ENCODE assay signal across 12 cellular contexts in genomic region chr12:54977155-54977554, GRCh38. TPM values are rescaled to one million over a fixed set of nuclear protein-coding genes. Genes with fewer than 3 reads are reported as not detected.
DNase-seq lines count a peak whose midpoint lies in the region; ATAC-seq and TF ChIP-seq lines count a peak whose summit lies in the region.
"Had no signal": no experiment of that assay in that cellular context is flagged by ENCODE, and none has a peak within 500 bp of the region (broad histone marks: within the 10 kb centered on the region; RNA-seq: fewer than 3 reads in every experiment).

No MANE protein-coding gene starts in this region.

- H3K27me3 ChIP-seq in left ventricle myocardium inferior (ENCODE audit: low read depth), result peaks cover 26% of the 10 kb centered on the region
- H3K27me3 ChIP-seq in lower lobe of right lung (ENCODE audit: low read depth), result no peaks in the 10 kb centered on the region

- peak overlapping the region; percentile 94 for H3K4me3 Mint-ChIP-seq in activated naive CD8-positive, alpha-beta T cell
- H3K4me3 Mint-ChIP-seq: activated B cell treated with CpG ODN at 0.5 μM for 24 hours had no signal

- intact Hi-C loops in left ventricle myocardium inferior (cut with micrococcal nuclease), result no loop called here
- intact Hi-C loops in lower lobe of right lung (cut with DNase I), result no loop called here

- H3K4me1 ChIP-seq in left ventricle myocardium inferior (peaks cover 8% of the 10 kb centered on the region), lower lobe of right lung (no peaks in the 10 kb centered on the region)

- H3K9me3 ChIP-seq in left ventricle myocardium inferior (replicated peaks), result no peaks in the 10 kb centered on the region
- no peaks in the 10 kb centered on the region for H3K9me3 ChIP-seq in lower lobe of right lung

- no peak for ATAC-seq in HG02970 (IDR thresholded peaks at IDR 0.05; ENCODE audit: low FRiP score, unreplicated experiment)
- ATAC-seq in GM18858 (IDR thresholded peaks at IDR 0.05; ENCODE audit: unreplicated experiment), result no peak
- no peak for ATAC-seq in lower lobe of right lung

- TF ChIP-seq CTCF in left ventricle myocardium inferior (IDR thresholded peaks at IDR 0.05; ENCODE audit: borderline replicate concordance) (no peak), lower lobe of right lung (IDR thresholded peaks at IDR 0.05) (no peak)

- peak overlapping the region; percentile 99 for H3K27ac Mint-ChIP-seq in activated naive CD8-positive, alpha-beta T cell
- H3K27ac Mint-ChIP-seq: activated B cell treated with CpG ODN at 0.5 μM for 24 hours had no signal

- H3K36me3 Mint-ChIP-seq in activated naive CD8-positive, alpha-beta T cell, result peaks cover 57% of the 10 kb centered on the region

- no peaks in the 10 kb centered on the region for H3K9me3 Mint-ChIP-seq in activated naive CD8-positive, alpha-beta T cell (ENCODE audit: low read depth)
- H3K9me3 Mint-ChIP-seq: activated B cell treated with CpG ODN at 0.5 μM for 24 hours had no signal

- H3K4me3 ChIP-seq in left ventricle myocardium inferior, result no peak overlapping the region
- no peak overlapping the region for H3K4me3 ChIP-seq in lower lobe of right lung

- peaks cover 93% of the 10 kb centered on the region for H3K4me1 Mint-ChIP-seq in activated naive CD8-positive, alpha-beta T cell (ENCODE audit: low read depth)

- H3K27ac ChIP-seq in left ventricle myocardium inferior (replicated peaks), result no peak overlapping the region
- no peak overlapping the region for H3K27ac ChIP-seq in lower lobe of right lung

- H3K36me3 ChIP-seq in left ventricle myocardium inferior (no peaks in the 10 kb centered on the region), lower lobe of right lung (no peaks in the 10 kb centered on the region)

- no peaks in the 10 kb centered on the region for H3K27me3 Mint-ChIP-seq in activated naive CD8-positive, alpha-beta T cell
- H3K27me3 Mint-ChIP-seq: activated B cell treated with CpG ODN at 0.5 μM for 24 hours had no signal

- DNase-seq in 8988T, result peak; percentile 10
- peak; percentile 63 for DNase-seq in GM04503 (ENCODE audit: low read depth)
- peak; percentile 11 for DNase-seq in hepatic stellate cell (ENCODE audit: low spot score)
- no peak for DNase-seq in left ventricle myocardium inferior
- no peak for DNase-seq in lower lobe of right lung
- DNase-seq: activated B cell treated with CpG ODN at 0.5 μM for 24 hours, MV-4-11, occipital lobe had no signal

RNA-seq across cellular contexts. Expression of gene TESPA1, which starts 7.4 kb away (rescaled TPM):
- total RNA-seq in left ventricle myocardium inferior, result 0.27 TPM
- 5.0 TPM for total RNA-seq in lower lobe of right lung
- total RNA-seq: cerebellum, occipital lobe had no signal

RNA-seq across cellular contexts. Expression of gene NEUROD4, which starts 42.6 kb away (rescaled TPM):
- total RNA-seq in left ventricle myocardium inferior, result not detected
- not detected for total RNA-seq in lower lobe of right lung
- total RNA-seq: activated B cell treated with CpG ODN at 0.5 μM for 24 hours had no signal

Comparison
In these comparisons a context has a peak if more than half of its experiments do, and no peak if none do; other contexts are left out.
1. DNase-seq: peak in 8988T (single experiment), GM04503 (single experiment) and hepatic stellate cell (single experiment); none in left ventricle myocardium inferior (single experiment) and lower lobe of right lung (single experiment).